In the genomic region with DNA sequence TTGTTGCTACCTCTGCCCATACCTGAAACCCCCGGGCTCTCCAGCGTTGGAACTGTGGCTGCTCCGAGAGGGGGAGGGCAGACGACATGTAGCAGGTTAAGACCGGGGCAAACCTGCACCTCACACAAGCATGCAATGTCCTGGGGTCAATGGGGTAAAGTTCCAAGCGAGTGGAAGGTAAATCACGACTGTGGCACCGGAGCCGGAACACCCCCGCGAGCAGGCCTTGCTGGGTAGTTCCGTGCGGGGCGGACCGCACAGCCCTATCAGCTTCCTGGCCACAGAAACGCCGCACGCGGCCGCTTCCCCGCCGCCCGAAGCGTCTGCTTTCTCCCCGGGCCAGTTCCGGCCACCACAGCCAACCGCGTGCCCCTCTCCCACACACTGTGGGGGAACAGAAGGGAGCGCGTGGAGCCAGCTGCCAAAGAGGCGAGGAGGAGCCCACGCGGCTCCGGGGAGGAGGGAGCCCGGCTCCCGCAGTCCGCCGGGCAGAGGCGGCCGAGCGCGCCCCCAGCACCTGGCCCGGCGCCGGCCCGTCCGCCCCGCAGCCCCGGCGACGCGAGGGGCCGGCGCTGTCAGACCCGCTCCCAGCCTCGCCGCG, we compare ENCODE assay signal across 8 cellular contexts. TPM values are rescaled to one million over a fixed set of nuclear protein-coding genes. Genes with fewer than 3 reads are reported as not detected.
DNase-seq lines count a peak whose midpoint lies in the region; ATAC-seq and TF ChIP-seq lines count a peak whose summit lies in the region.

No MANE protein-coding gene starts in this region.

- TF ChIP-seq CTCF in NB4 (IDR thresholded peaks at IDR 0.05; ENCODE audit: low read depth, low read length): peak; percentile 1
- no peak for TF ChIP-seq CTCF in right atrium auricular region (IDR thresholded peaks at IDR 0.05)

- peak; percentile 63 to 81 for ATAC-seq in activated naive CD4-positive, alpha-beta T cell treated with anti-CD3 and anti-CD28 coated beads, Interleukin-2, amount 50 U/mL, for 72 hours

- H3K4me3 ChIP-seq in NB4 (ENCODE audit: low read depth, low read length) (peak overlapping the region; percentile 49), right atrium auricular region (peak overlapping the region; percentile 46 to 55), rectal smooth muscle tissue (ENCODE audit: low read length) (peak overlapping the region; percentile 20)

- H3K36me3 ChIP-seq in right atrium auricular region: no peaks in the 10 kb centered on the region
- no peaks in the 10 kb centered on the region for H3K36me3 ChIP-seq in rectal smooth muscle tissue (ENCODE audit: control insufficient read depth, insufficient read depth, low read length)

- H3K27me3 ChIP-seq in right atrium auricular region: peaks cover 0 to 3% of the 10 kb centered on the region in 2 donors
- peaks cover 18% of the 10 kb centered on the region for H3K27me3 ChIP-seq in rectal smooth muscle tissue (ENCODE audit: control insufficient read depth, insufficient read depth, low read length)

- H3K9ac ChIP-seq in rectal smooth muscle tissue (ENCODE audit: low read length): no peak overlapping the region

- no peak overlapping the region for H3K27ac Mint-ChIP-seq in activated naive CD4-positive, alpha-beta T cell treated with anti-CD3 and anti-CD28 coated beads, Interleukin-2, amount 50 U/mL, for 72 hours

- DNase-seq in DMS 273 (lab: John Stamatoyannopoulos, UW; ENCODE audit: unreplicated experiment): peak; percentile 59
- no peak for DNase-seq in DMS 273 treated with DMSO at 0.1 percent for 48 hours (lab: John Stamatoyannopoulos, UW)
- peak; percentile 68 for DNase-seq in NB4 (ENCODE audit: low read depth)
- no peak for DNase-seq in activated naive CD4-positive, alpha-beta T cell treated with anti-CD3 and anti-CD28 coated beads, Interleukin-2, amount 50 U/mL, for 72 hours (ENCODE audit: low spot score in 2 of 2)
- no peak for DNase-seq in right atrium auricular region (ENCODE audit: low spot score)
- DNase-seq in pons (ENCODE audit: low spot score): no peak
- DNase-seq in GDM1 (lab: John Stamatoyannopoulos, UW): no peak

- H3K36me3 Mint-ChIP-seq in activated naive CD4-positive, alpha-beta T cell treated with anti-CD3 and anti-CD28 coated beads, Interleukin-2, amount 50 U/mL, for 72 hours: peaks cover 6 to 18% of the 10 kb centered on the region in 2 donors

- H3K9me3 ChIP-seq in right atrium auricular region: no peaks in the 10 kb centered on the region

- H3K9me3 Mint-ChIP-seq in activated naive CD4-positive, alpha-beta T cell treated with anti-CD3 and anti-CD28 coated beads, Interleukin-2, amount 50 U/mL, for 72 hours: no peaks in the 10 kb centered on the region

- no peak overlapping the region for H3K27ac ChIP-seq in right atrium auricular region
- no peak overlapping the region for H3K27ac ChIP-seq in rectal smooth muscle tissue (ENCODE audit: low read depth, low read length)

- peaks cover 0 to 15% of the 10 kb centered on the region in 2 donors for H3K4me1 ChIP-seq in right atrium auricular region
- peaks cover 7% of the 10 kb centered on the region for H3K4me1 ChIP-seq in rectal smooth muscle tissue (ENCODE audit: control insufficient read depth, insufficient read depth, low read length)

- peak; percentile 33 for TF ChIP-seq POLR2A in NB4 (IDR thresholded peaks at IDR 0.05; ENCODE audit: extremely low read depth, insufficient read length)

RNA-seq across cellular contexts. Expression of a gene that starts 1.6 kb away (rescaled TPM):
- total RNA-seq in activated naive CD4-positive, alpha-beta T cell treated with anti-CD3 and anti-CD28 coated beads, Interleukin-2, amount 50 U/mL, for 72 hours: 1 to 10 TPM; 1.4 to 1.8 TPM
- total RNA-seq in right atrium auricular region: 1 to 10 TPM; 3.3 to 7.7 TPM

RNA-seq across cellular contexts. Expression of a gene that starts 49.7 kb away (rescaled TPM):
- total RNA-seq in activated naive CD4-positive, alpha-beta T cell treated with anti-CD3 and anti-CD28 coated beads, Interleukin-2, amount 50 U/mL, for 72 hours: 10 to 100 TPM; 15.2 to 19.8 TPM
- 1 to 10 TPM; 9.0 to 9.7 TPM for total RNA-seq in right atrium auricular region

Comparison
In these comparisons a context has a peak if more than half of its experiments do, and no peak if none do; other contexts are left out.
1. DNase-seq: peak in DMS 273 (single experiment) and NB4 (single experiment); none in DMS 273 treated with DMSO at 0.1 percent for 48 hours (single experiment), activated naive CD4-positive, alpha-beta T cell treated with anti-CD3 and anti-CD28 coated beads, Interleukin-2, amount 50 U/mL, for 72 hours (0 of 2), right atrium auricular region (single experiment), pons (single experiment) and GDM1 (single experiment).
2. Peak in every context shown above with its lines, with median percentiles within 50 percentile points of each other: H3K4me3 ChIP-seq.